Comparison of ENCODE assay signal across 3 cellular contexts in genomic region chr15:77747175-77748077, GRCh38.
TF ChIP-seq lines count a peak whose summit lies in the region.

No MANE protein-coding gene starts in this region.

TF ChIP-seq in HCT116, 20 proteins besides CTCF, POLR2A, EP300 and RAD21:
- TF ChIP-seq ELF1 (IDR thresholded peaks at IDR 0.05; ENCODE audit: borderline replicate concordance, low read depth) (no peak), SIN3A (IDR thresholded peaks at IDR 0.05; ENCODE audit: low read depth) (no peak), JUND (IDR thresholded peaks at IDR 0.05) (no peak), ZNF274 (IDR thresholded peaks at IDR 0.05; ENCODE audit: low read depth, low read length) (no peak), SRF (IDR thresholded peaks at IDR 0.05; ENCODE audit: low read depth) (no peak), FOSL1 (IDR thresholded peaks at IDR 0.05; ENCODE audit: low read depth) (no peak), EZH2phosphoT487 (IDR thresholded peaks at IDR 0.05; ENCODE audit: borderline replicate concordance) (no peak), ATF3 (IDR thresholded peaks at IDR 0.05) (no peak), ZBTB33 (IDR thresholded peaks at IDR 0.05; ENCODE audit: extremely low read depth, insufficient replicate concordance, low read length) (no peak), EGR1 (IDR thresholded peaks at IDR 0.05; ENCODE audit: low read depth) (no peak), REST (IDR thresholded peaks at IDR 0.05; ENCODE audit: low read depth) (no peak)
TF ChIP-seq in HCT116: peak in this region for 0.

TF ChIP-seq in SK-N-SH, 30 proteins besides CTCF, POLR2A, EP300 and RAD21:
- TF ChIP-seq RFX5 (IDR thresholded peaks at IDR 0.05; ENCODE audit: low read length) (no peak), FOXJ3 (CRISPR knock-in tag; IDR thresholded peaks at IDR 0.05) (0 out of 2 replicates have a peak, but pooled peaks have one; percentile 26), MEF2A (IDR thresholded peaks at IDR 0.05; ENCODE audit: borderline replicate concordance, low read depth) (no peak), ELF1 (IDR thresholded peaks at IDR 0.05) (no peak), RCOR1 (IDR thresholded peaks at IDR 0.05; ENCODE audit: low read length) (no peak), RXRA (IDR thresholded peaks at IDR 0.05; ENCODE audit: borderline replicate concordance, low read depth) (no peak), GABPA (IDR thresholded peaks at IDR 0.05; ENCODE audit: low read depth) (no peak), USF1 (IDR thresholded peaks at IDR 0.05; ENCODE audit: borderline replicate concordance, low read depth) (no peak), GATA2 (CRISPR knock-in tag; IDR thresholded peaks at IDR 0.05) (peak; percentile 49)

TF ChIP-seq in HepG2, 621 proteins besides CTCF, POLR2A, EP300 and RAD21:
- TF ChIP-seq MNT (IDR thresholded peaks at IDR 0.05) (peak; percentile 70), NR2C2 (CRISPR knock-in tag; IDR thresholded peaks at IDR 0.05; ENCODE audit: borderline replicate concordance) (peak; percentile 69), MYC (CRISPR knock-in tag; IDR thresholded peaks at IDR 0.05; ENCODE audit: borderline replicate concordance) (peak; percentile 40; the same call in 1 of the 2 replicates), HNF4A (CRISPR knock-in tag; IDR thresholded peaks at IDR 0.05) (peak; percentile 24; the same call in 1 of the 2 replicates), ZNF687 (CRISPR knock-in tag; IDR thresholded peaks at IDR 0.05) (peak; percentile 48), TFAP4 (IDR thresholded peaks at IDR 0.05; ENCODE audit: borderline replicate concordance, low read depth) (peak; percentile 77; the same call in 1 of the 2 replicates), PHF5A (CRISPR knock-in tag; IDR thresholded peaks at IDR 0.05; ENCODE audit: low read depth, unreplicated experiment) (no peak), HNF4G (IDR thresholded peaks at IDR 0.05; ENCODE audit: borderline replicate concordance, low read depth, low read length) (peak; percentile 33; the same call in 1 of the 2 replicates), HNF4G (CRISPR knock-in tag; IDR thresholded peaks at IDR 0.05; ENCODE audit: borderline replicate concordance, low read depth) (no peak), MLX (CRISPR knock-in tag; IDR thresholded peaks at IDR 0.05) (peak; percentile 65; the same call in 1 of the 2 replicates), NR2F6 (IDR thresholded peaks at IDR 0.05) (peak; percentile 39), NR2F6 (CRISPR knock-in tag; IDR thresholded peaks at IDR 0.05) (peak; percentile 72), NR2F1 (CRISPR knock-in tag; IDR thresholded peaks at IDR 0.05) (peak in 1 of 2 experiments; percentile 57; a peak in 1 of 4 replicates), NR2F2 (IDR thresholded peaks at IDR 0.05; ENCODE audit: borderline replicate concordance, low read depth) (0 out of 2 replicates have a peak, but pooled peaks have one; percentile 9), MLXIP (CRISPR knock-in tag; IDR thresholded peaks at IDR 0.05; ENCODE audit: borderline replicate concordance) (peak; percentile 65; the same call in 1 of the 2 replicates), ZNF850 (CRISPR knock-in tag; conservative IDR thresholded peaks at IDR 0.05) (no peak), ZHX2 (IDR thresholded peaks at IDR 0.05; ENCODE audit: low read depth) (no peak), ZHX2 (CRISPR knock-in tag; IDR thresholded peaks at IDR 0.05; ENCODE audit: borderline replicate concordance) (no peak)
